ENCODE assay signal across 23 cellular contexts in the genomic region with DNA sequence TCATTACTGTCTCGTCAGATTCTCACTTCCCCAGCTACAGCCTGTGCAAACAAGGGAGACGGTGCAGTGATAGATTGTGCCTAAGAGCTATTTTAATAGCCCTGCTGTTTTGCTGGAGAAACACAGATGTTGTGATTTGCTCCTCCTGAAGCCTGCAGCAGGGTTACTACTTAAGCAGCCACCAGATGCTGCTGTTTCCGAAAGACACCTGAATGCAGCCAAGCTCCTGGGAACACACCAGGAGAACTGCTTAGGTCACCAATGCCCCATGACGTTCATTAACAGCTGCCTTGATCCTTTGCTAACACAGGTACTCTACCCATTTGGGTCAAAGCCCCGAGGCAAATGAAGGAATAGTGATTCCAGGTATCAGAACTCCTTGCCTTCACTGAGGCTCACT.
DNase-seq lines count a peak whose midpoint lies in the region; ATAC-seq, FAIRE-seq and TF ChIP-seq lines count a peak whose summit lies in the region.
"Had no signal": no experiment of that assay in that cellular context is flagged by ENCODE, and none has a peak within 500 bp of the region (broad histone marks: within the 10 kb centered on the region; RNA-seq: fewer than 3 reads in every experiment).

No MANE protein-coding gene starts in this region.

- FAIRE-seq in islet of Langerhans (lab: Jason Lieb, UNC) = peak; percentile 97
- FAIRE-seq: GM19239 had no signal

- no peak overlapping the region for H3K27ac Mint-ChIP-seq in natural killer cell treated with Interleukin-12 subunit alpha and Interleukin-12 subunit beta and Interleukin-15 and Interleukin-18, amount 100 ng/mL, for 72 hours
- H3K27ac Mint-ChIP-seq: T-helper 1 cell treated with Interleukin-12 subunit alpha and Interleukin-12 subunit beta and Interleukin-4 antibody, amounts not matched to agents 30 μg/mL and 1 μg/mL, for 36 hours had no signal

- WGBS in heart right ventricle, 2 donors = 48 to 49% methylated on average over 5 of the region's 5 CpGs

- H3K27ac ChIP-seq in heart right ventricle = no peak overlapping the region
- H3K27ac ChIP-seq: tibial artery, WERI-Rb-1 had no signal

- ATAC-seq in natural killer cell treated with Interleukin-12 subunit alpha and Interleukin-12 subunit beta and Interleukin-15 and Interleukin-18, amount 100 ng/mL, for 72 hours = no peak
- ATAC-seq in heart right ventricle = no peak
- ATAC-seq: sciatic nerve had no signal

- no peaks in the 10 kb centered on the region for H3K36me3 ChIP-seq in heart right ventricle
- H3K36me3 ChIP-seq: tibial artery, WERI-Rb-1 had no signal

- H3K9me3 ChIP-seq in heart right ventricle = peaks cover 0 to 3% (median 0%) of the 10 kb centered on the region in 11 donors
- H3K9me3 ChIP-seq: Caco-2, tibial artery had no signal

- H3K4me3 Mint-ChIP-seq in natural killer cell treated with Interleukin-12 subunit alpha and Interleukin-12 subunit beta and Interleukin-15 and Interleukin-18, amount 100 ng/mL, for 72 hours = no peak overlapping the region
- H3K4me3 Mint-ChIP-seq: T-helper 1 cell treated with Interleukin-12 subunit alpha and Interleukin-12 subunit beta and Interleukin-4 antibody, amounts not matched to agents 30 μg/mL and 1 μg/mL, for 36 hours had no signal

- in situ Hi-C loops in astrocyte of the spinal cord (cut with HindIII; ENCODE audit: low sequenced_read_pairs) = no loop called here

- no peaks in the 10 kb centered on the region for H3K4me1 Mint-ChIP-seq in natural killer cell treated with Interleukin-12 subunit alpha and Interleukin-12 subunit beta and Interleukin-15 and Interleukin-18, amount 100 ng/mL, for 72 hours (ENCODE audit: low read depth in 2 of 2)

- no peaks in the 10 kb centered on the region for H3K36me3 Mint-ChIP-seq in natural killer cell treated with Interleukin-12 subunit alpha and Interleukin-12 subunit beta and Interleukin-15 and Interleukin-18, amount 100 ng/mL, for 72 hours

- H3K4me1 ChIP-seq in heart right ventricle = no peaks in the 10 kb centered on the region
- H3K4me1 ChIP-seq: Caco-2, tibial artery had no signal

- peak; percentile 1 for TF ChIP-seq CTCF in astrocyte of the spinal cord (IDR thresholded peaks at IDR 0.05; ENCODE audit: low read depth, low read length)
- TF ChIP-seq CTCF in heart right ventricle (IDR thresholded peaks at IDR 0.05) = no peak

- H3K4me3 ChIP-seq in astrocyte of the spinal cord (ENCODE audit: low read depth, low read length) (no peak overlapping the region), heart right ventricle (no peak overlapping the region)
- H3K4me3 ChIP-seq: lung, tibial artery had no signal

- H3K9me3 Mint-ChIP-seq in natural killer cell treated with Interleukin-12 subunit alpha and Interleukin-12 subunit beta and Interleukin-15 and Interleukin-18, amount 100 ng/mL, for 72 hours = peaks cover 10% of the 10 kb centered on the region

- H3K27me3 ChIP-seq in heart right ventricle = peaks cover 0 to 4% (median 0%) of the 10 kb centered on the region in 7 donors
- H3K27me3 ChIP-seq: tibial artery had no signal

- peaks cover 5 to 19% of the 10 kb centered on the region in 2 donors for H3K27me3 Mint-ChIP-seq in natural killer cell treated with Interleukin-12 subunit alpha and Interleukin-12 subunit beta and Interleukin-15 and Interleukin-18, amount 100 ng/mL, for 72 hours

- intact Hi-C loops in heart right ventricle (cut with DNase I) = no loop called here

- DNase-seq in DMS53 (lab: John Stamatoyannopoulos, UW) (peak; percentile 91), HT-29 (ENCODE audit: low spot score) (peak; percentile 5), astrocyte of the spinal cord (ENCODE audit: low read depth, low spot score) (peak; percentile 10), C1 segment of cervical spinal cord (lab: John Stamatoyannopoulos, UW) (no peak), heart right ventricle (no peak)
- DNase-seq in natural killer cell treated with Interleukin-12 subunit alpha and Interleukin-12 subunit beta and Interleukin-15 and Interleukin-18, amount 100 ng/mL, for 72 hours (ENCODE audit: low spot score) = no peak
- DNase-seq: activated CD4-positive, alpha-beta T cell treated with anti-CD3 and anti-CD28 coated beads, Interleukin-2, amount 50 U/mL, for 48 hours; activated gamma-delta T cell; amniotic stem cell; Caco-2; cerebellar nuclear complex; effector memory CD4-positive, alpha-beta T cell; GDM1; glutamatergic neuron; NCI-H1105 treated with DMSO at 0.1 percent for 48 hours; stimulated activated naive CD4-positive, alpha-beta T cell; tibial artery; WERI-Rb-1 had no signal

Comparison
In these comparisons a context has a peak if more than half of its experiments do, and no peak if none do; other contexts are left out.
1. DNase-seq: peak in DMS53 (single experiment), HT-29 (single experiment) and astrocyte of the spinal cord (single experiment); none in natural killer cell treated with Interleukin-12 subunit alpha and Interleukin-12 subunit beta and Interleukin-15 and Interleukin-18, amount 100 ng/mL, for 72 hours (single experiment), C1 segment of cervical spinal cord (0 of 14) and heart right ventricle (0 of 2).